21 cellular contexts compared by ENCODE assay signal in genomic region chr7:96739609-96740008, GRCh38. TPM values are rescaled to one million over a fixed set of nuclear protein-coding genes. Genes with fewer than 3 reads are reported as not detected.
DNase-seq lines count a peak whose midpoint lies in the region; ATAC-seq and TF ChIP-seq lines count a peak whose summit lies in the region.
"Had no signal": no experiment of that assay in that cellular context is flagged by ENCODE, and none has a peak within 500 bp of the region (broad histone marks: within the 10 kb centered on the region; RNA-seq: fewer than 3 reads in every experiment).

No MANE protein-coding gene starts in this region.

- H3K9ac ChIP-seq in neural cell (ENCODE audit: low read length): peak overlapping the region; percentile 32
- H3K9ac ChIP-seq: KMS-11 had no signal

- no TSS peak for BruUV-seq in OCI-LY7 (replicated peaks; lab: Mats Ljungman, UMichigan)

- TF ChIP-seq CTCF in neural cell (IDR thresholded peaks at IDR 0.05; ENCODE audit: poor library complexity, severe bottlenecking): no peak
- TF ChIP-seq CTCF in brain microvascular endothelial cell (IDR thresholded peaks at IDR 0.05; ENCODE audit: low read depth, low read length, missing control alignments): no peak
- TF ChIP-seq CTCF in OCI-LY7 (conservative IDR thresholded peaks at IDR 0.05; ENCODE audit: low read length): no peak

- intact Hi-C loops in OCI-LY7 (cut with micrococcal nuclease; ENCODE audit: unreplicated experiment): no loop called here

- H3K27me3 ChIP-seq in neural cell (ENCODE audit: insufficient read depth, low read depth, low read length): no peaks in the 10 kb centered on the region
- H3K27me3 ChIP-seq in brain microvascular endothelial cell (replicated peaks): no peaks in the 10 kb centered on the region

- no peaks in the 10 kb centered on the region for H3K36me3 ChIP-seq in neural cell (ENCODE audit: insufficient read depth, low read length)
- no peaks in the 10 kb centered on the region for H3K36me3 ChIP-seq in brain microvascular endothelial cell (replicated peaks)
- H3K36me3 ChIP-seq in OCI-LY7 (ENCODE audit: insufficient read depth, low read length): no peaks in the 10 kb centered on the region

- H4K20me1 ChIP-seq in neural cell (ENCODE audit: insufficient read depth) (no peaks in the 10 kb centered on the region), OCI-LY7 (ENCODE audit: insufficient read depth, low read length) (no peaks in the 10 kb centered on the region)

- in situ Hi-C loops in brain microvascular endothelial cell (cut with HindIII; ENCODE audit: low pct_ligation_motif_present, low sequenced_read_pairs): no loop called here

- H3K27ac ChIP-seq in neural cell (ENCODE audit: low read length) (peak overlapping the region; percentile 77), brain microvascular endothelial cell (no peak overlapping the region), OCI-LY7 (ENCODE audit: low read depth, low read length, poor library complexity, severe bottlenecking) (no peak overlapping the region)
- H3K27ac ChIP-seq: KMS-11 had no signal

- peak overlapping the region; percentile 45 for H3K4me2 ChIP-seq in neural cell (ENCODE audit: low read length)
- no peak overlapping the region for H3K4me2 ChIP-seq in OCI-LY7 (ENCODE audit: low read length)
- H3K4me2 ChIP-seq: KMS-11 had no signal

- ATAC-seq in GM18505 (IDR thresholded peaks at IDR 0.05; ENCODE audit: unreplicated experiment): no peak
- ATAC-seq: CD8-positive, alpha-beta T cell had no signal

- no peaks in the 10 kb centered on the region for H3F3A ChIP-seq in neural cell (ENCODE audit: insufficient read depth, low read length, poor library complexity, severe bottlenecking)

- TF ChIP-seq POLR2A in GM18505 (IDR thresholded peaks at IDR 0.05; ENCODE audit: borderline replicate concordance, extremely low read depth, insufficient read depth, insufficient read length): no peak

- no peak for TF ChIP-seq RAD21 in neural cell (conservative IDR thresholded peaks at IDR 0.05)

- H3K9me2 ChIP-seq in neural cell (ENCODE audit: insufficient read depth, low read length) (no peaks in the 10 kb centered on the region), OCI-LY7 (ENCODE audit: insufficient read depth, low read length) (no peaks in the 10 kb centered on the region)

- no peak overlapping the region for H2AFZ ChIP-seq in neural cell (ENCODE audit: low read depth, low read length)
- no peak overlapping the region for H2AFZ ChIP-seq in OCI-LY7 (ENCODE audit: low read length)

- H3K9me3 ChIP-seq in neural cell (ENCODE audit: low read length) (no peaks in the 10 kb centered on the region), OCI-LY7 (ENCODE audit: low read length) (no peaks in the 10 kb centered on the region)

- no peaks in the 10 kb centered on the region for H3K79me2 ChIP-seq in neural cell (replicated peaks; ENCODE audit: insufficient read depth, low read length)
- no peaks in the 10 kb centered on the region for H3K79me2 ChIP-seq in OCI-LY7 (ENCODE audit: insufficient read depth, low read depth, low read length)

- POLR2A ChIA-PET in OCI-LY7 (lab: Charles Lee): no interaction called here

- peak overlapping the region; percentile 9 for H3K4me3 ChIP-seq in neural cell (ENCODE audit: low read length)
- no peak overlapping the region for H3K4me3 ChIP-seq in brain microvascular endothelial cell (ENCODE audit: low read depth, low read length)
- H3K4me3 ChIP-seq in OCI-LY7 (ENCODE audit: low read depth, low read length, poor library complexity, severe bottlenecking): no peak overlapping the region

- CTCF ChIA-PET in OCI-LY7 (lab: Charles Lee; ENCODE audit: unreplicated experiment): no interaction called here

- DNase-seq in NCI-H2227 treated with DMSO at 0.1 percent for 48 hours (lab: John Stamatoyannopoulos, UW) (peak; percentile 11), NCI-H2227 (lab: John Stamatoyannopoulos, UW; ENCODE audit: unreplicated experiment) (no peak), NCI-H1417 treated with DMSO at 0.1 percent for 48 hours (lab: John Stamatoyannopoulos, UW) (peak; percentile 35), NCI-H748 treated with DMSO at 0.1 percent for 48 hours (lab: John Stamatoyannopoulos, UW) (peak; percentile 41), brain microvascular endothelial cell (no peak), OCI-LY7 (ENCODE audit: low spot score) (no peak)
- DNase-seq: 8988T; AML-193; C1 segment of cervical spinal cord; Calu3; CD8-positive, alpha-beta T cell; DMS153; GDM1; HFFc6; IMR-90; NCI-H446 treated with DMSO at 0.1 percent for 48 hours; NCI-H82; Right ventricle myocardium superior had no signal

- H3K4me1 ChIP-seq in OCI-LY7 (ENCODE audit: insufficient read depth, low read length, poor library complexity, severe bottlenecking): no peaks in the 10 kb centered on the region

- TF ChIP-seq EP300 in neural cell (conservative IDR thresholded peaks at IDR 0.05; ENCODE audit: poor library complexity, severe bottlenecking): no peak

TF ChIP-seq in neural cell, 6 proteins besides CTCF, POLR2A, EP300 and RAD21:
- TF ChIP-seq EZH2 (IDR thresholded peaks at IDR 0.05; ENCODE audit: borderline replicate concordance, insufficient read depth, low read length, poor library complexity, severe bottlenecking) (no peak), SMC3 (conservative IDR thresholded peaks at IDR 0.05; ENCODE audit: poor library complexity) (no peak), TAF1 (IDR thresholded peaks at IDR 0.05; ENCODE audit: low read depth) (no peak), REST (IDR thresholded peaks at IDR 0.05; ENCODE audit: borderline replicate concordance) (no peak), POLR2AphosphoS5 (IDR thresholded peaks at IDR 0.05) (no peak), MXI1 (conservative IDR thresholded peaks at IDR 0.05; ENCODE audit: poor library complexity, severe bottlenecking) (no peak)

RNA-seq across cellular contexts. Expression of gene SEM1, which starts 30.0 kb away (rescaled TPM):
- 37.4 and 49.2 TPM in 2 replicates for polyA plus RNA-seq in neural cell
- 26.8 and 33.7 TPM in 2 replicates for polyA minus RNA-seq in neural cell
- total RNA-seq in OCI-LY7 (2014; rRNA removed; shearing (Covaris generic)): 89.8 and 201 TPM in 2 replicates
- 68.3 and 75.9 TPM in 2 replicates for total RNA-seq in OCI-LY7 (2022)

Comparison
In these comparisons a context has a peak if more than half of its experiments do, and no peak if none do; other contexts are left out.
1. DNase-seq: peak in NCI-H2227 treated with DMSO at 0.1 percent for 48 hours (single experiment), NCI-H1417 treated with DMSO at 0.1 percent for 48 hours (single experiment) and NCI-H748 treated with DMSO at 0.1 percent for 48 hours (single experiment); none in NCI-H2227 (single experiment), brain microvascular endothelial cell (single experiment) and OCI-LY7 (single experiment).